In the genomic region with DNA sequence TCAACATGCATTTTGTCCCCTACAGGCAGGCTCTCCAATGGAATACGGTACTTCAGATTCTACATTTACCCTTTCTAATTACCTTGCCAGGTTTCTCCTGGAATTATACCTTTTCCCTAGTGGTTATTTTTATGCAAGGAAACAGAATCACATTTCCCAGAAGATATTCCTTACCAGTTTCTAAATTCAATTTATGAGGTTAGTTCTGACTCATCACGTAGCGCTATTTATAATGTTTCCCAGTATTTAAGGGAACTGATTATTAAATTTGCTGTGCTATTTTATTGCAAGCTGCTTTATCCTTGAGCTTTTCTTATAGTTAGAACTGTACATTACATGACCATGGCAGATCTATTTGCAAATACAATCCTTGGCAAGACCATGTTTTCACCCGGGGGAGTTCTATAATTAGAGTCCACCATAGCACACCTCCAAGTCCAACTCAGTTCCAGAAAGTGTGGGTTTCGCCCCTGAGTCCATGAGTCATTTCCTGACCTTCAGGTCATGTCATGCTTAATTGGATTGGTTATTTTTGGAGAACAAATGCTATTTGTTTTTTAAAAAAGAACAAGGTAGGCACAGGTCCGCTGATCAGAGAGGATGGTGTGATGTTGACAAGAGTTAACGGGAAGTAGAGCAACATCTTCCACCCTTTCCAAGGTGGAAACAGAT, we compare ENCODE assay signal across 9 cellular contexts.
DNase-seq lines count a peak whose midpoint lies in the region; ATAC-seq and TF ChIP-seq lines count a peak whose summit lies in the region.
"Had no signal": no experiment of that assay in that cellular context is flagged by ENCODE, and none has a peak within 500 bp of the region (broad histone marks: within the 10 kb centered on the region; RNA-seq: fewer than 3 reads in every experiment).

No MANE protein-coding gene starts in this region.

- H3K27ac ChIP-seq in epithelial cell of prostate (peak overlapping the region; percentile 18), uterus (peak overlapping the region; percentile 49 to 78)

- H3K4me1 Mint-ChIP-seq in activated naive CD4-positive, alpha-beta T cell treated with anti-CD3 and anti-CD28 coated beads, Interleukin-2, amount 10 ng/mL, durations not matched to agents 7 days and 5 days, result no peaks in the 10 kb centered on the region
- H3K4me1 Mint-ChIP-seq in endothelial cell (ENCODE audit: unreplicated experiment), result peaks cover 31% of the 10 kb centered on the region

- CTCF ChIA-PET in activated naive CD4-positive, alpha-beta T cell treated with anti-CD3 and anti-CD28 coated beads, Interleukin-2, amount 10 ng/mL, durations not matched to agents 7 days and 5 days (lab: Charles Lee), result no interaction called here

- H3K36me3 Mint-ChIP-seq in activated naive CD4-positive, alpha-beta T cell treated with anti-CD3 and anti-CD28 coated beads, Interleukin-2, amount 50 U/mL, for 72 hours, result peaks cover 0 to 17% of the 10 kb centered on the region in 2 donors
- no peaks in the 10 kb centered on the region for H3K36me3 Mint-ChIP-seq in activated naive CD4-positive, alpha-beta T cell treated with anti-CD3 and anti-CD28 coated beads, Interleukin-2, amount 10 ng/mL, durations not matched to agents 7 days and 5 days
- peaks cover 7% of the 10 kb centered on the region for H3K36me3 Mint-ChIP-seq in endothelial cell (ENCODE audit: low read depth, unreplicated experiment)

- H3K4me3 ChIP-seq in uterus, result no peak overlapping the region

- TF ChIP-seq CTCF in uterus (IDR thresholded peaks at IDR 0.05) (no peak), endothelial cell (IDR thresholded peaks at IDR 0.05; ENCODE audit: unreplicated experiment) (no peak)

- no peak for TF ChIP-seq POLR2A in uterus (IDR thresholded peaks at IDR 0.05)

- ATAC-seq in activated naive CD4-positive, alpha-beta T cell treated with anti-CD3 and anti-CD28 coated beads, Interleukin-2, amount 50 U/mL, for 72 hours, result peak; percentile 34 to 80
- ATAC-seq in HG03280 (IDR thresholded peaks at IDR 0.05; ENCODE audit: unreplicated experiment), result peak; percentile 66

- peaks cover 10 to 12% of the 10 kb centered on the region in 2 donors for H3K9me3 Mint-ChIP-seq in activated naive CD4-positive, alpha-beta T cell treated with anti-CD3 and anti-CD28 coated beads, Interleukin-2, amount 50 U/mL, for 72 hours
- peaks cover 1% of the 10 kb centered on the region for H3K9me3 Mint-ChIP-seq in activated naive CD4-positive, alpha-beta T cell treated with anti-CD3 and anti-CD28 coated beads, Interleukin-2, amount 10 ng/mL, durations not matched to agents 7 days and 5 days
- H3K9me3 Mint-ChIP-seq in endothelial cell (ENCODE audit: unreplicated experiment), result no peaks in the 10 kb centered on the region

- peaks cover 24% of the 10 kb centered on the region for H3K27me3 Mint-ChIP-seq in activated naive CD4-positive, alpha-beta T cell treated with anti-CD3 and anti-CD28 coated beads, Interleukin-2, amount 10 ng/mL, durations not matched to agents 7 days and 5 days
- no peaks in the 10 kb centered on the region for H3K27me3 Mint-ChIP-seq in endothelial cell (ENCODE audit: unreplicated experiment)
- H3K27me3 Mint-ChIP-seq: dendritic cell treated with granulocyte-macrophage colony-stimulating factor and Interleukin-4, amounts not matched to agents 40 ng/mL and 50 ng/mL, for 4 days had no signal

- intact Hi-C loops in uterus (cut with DNase I; ENCODE audit: low total_unique reads), result no loop called here

- no peaks in the 10 kb centered on the region for H3K9me3 ChIP-seq in uterus

- DNase-seq in activated naive CD4-positive, alpha-beta T cell treated with anti-CD3 and anti-CD28 coated beads, Interleukin-2, amount 50 U/mL, for 72 hours (ENCODE audit: low spot score in 2 of 2), result no peak
- DNase-seq in activated naive CD4-positive, alpha-beta T cell treated with anti-CD3 and anti-CD28 coated beads, Interleukin-2, amount 10 ng/mL, durations not matched to agents 7 days and 5 days, result no peak
- DNase-seq in epithelial cell of prostate (ENCODE audit: low read depth, low spot score) (no peak), uterus (no peak), endothelial cell (ENCODE audit: low spot score) (no peak), NCI-H1694 (lab: John Stamatoyannopoulos, UW) (no peak), Ammon's horn (ENCODE audit: low spot score) (no peak)

- H3K27me3 ChIP-seq in uterus, result no peaks in the 10 kb centered on the region

- no peak overlapping the region for H3K4me3 Mint-ChIP-seq in activated naive CD4-positive, alpha-beta T cell treated with anti-CD3 and anti-CD28 coated beads, Interleukin-2, amount 10 ng/mL, durations not matched to agents 7 days and 5 days
- H3K4me3 Mint-ChIP-seq in endothelial cell (ENCODE audit: unreplicated experiment), result no peak overlapping the region
- H3K4me3 Mint-ChIP-seq: dendritic cell treated with granulocyte-macrophage colony-stimulating factor and Interleukin-4, amounts not matched to agents 40 ng/mL and 50 ng/mL, for 4 days had no signal

- no peak overlapping the region for H3K27ac Mint-ChIP-seq in activated naive CD4-positive, alpha-beta T cell treated with anti-CD3 and anti-CD28 coated beads, Interleukin-2, amount 50 U/mL, for 72 hours
- H3K27ac Mint-ChIP-seq in activated naive CD4-positive, alpha-beta T cell treated with anti-CD3 and anti-CD28 coated beads, Interleukin-2, amount 10 ng/mL, durations not matched to agents 7 days and 5 days, result no peak overlapping the region
- H3K27ac Mint-ChIP-seq in endothelial cell (ENCODE audit: unreplicated experiment), result no peak overlapping the region
- H3K27ac Mint-ChIP-seq: dendritic cell treated with granulocyte-macrophage colony-stimulating factor and Interleukin-4, amounts not matched to agents 40 ng/mL and 50 ng/mL, for 4 days had no signal

- H3K4me1 ChIP-seq in uterus, result peaks cover 0 to 10% of the 10 kb centered on the region in 2 donors

- H3K36me3 ChIP-seq in uterus, result no peaks in the 10 kb centered on the region
